8 cellular contexts compared by ENCODE assay signal in the genomic region with DNA sequence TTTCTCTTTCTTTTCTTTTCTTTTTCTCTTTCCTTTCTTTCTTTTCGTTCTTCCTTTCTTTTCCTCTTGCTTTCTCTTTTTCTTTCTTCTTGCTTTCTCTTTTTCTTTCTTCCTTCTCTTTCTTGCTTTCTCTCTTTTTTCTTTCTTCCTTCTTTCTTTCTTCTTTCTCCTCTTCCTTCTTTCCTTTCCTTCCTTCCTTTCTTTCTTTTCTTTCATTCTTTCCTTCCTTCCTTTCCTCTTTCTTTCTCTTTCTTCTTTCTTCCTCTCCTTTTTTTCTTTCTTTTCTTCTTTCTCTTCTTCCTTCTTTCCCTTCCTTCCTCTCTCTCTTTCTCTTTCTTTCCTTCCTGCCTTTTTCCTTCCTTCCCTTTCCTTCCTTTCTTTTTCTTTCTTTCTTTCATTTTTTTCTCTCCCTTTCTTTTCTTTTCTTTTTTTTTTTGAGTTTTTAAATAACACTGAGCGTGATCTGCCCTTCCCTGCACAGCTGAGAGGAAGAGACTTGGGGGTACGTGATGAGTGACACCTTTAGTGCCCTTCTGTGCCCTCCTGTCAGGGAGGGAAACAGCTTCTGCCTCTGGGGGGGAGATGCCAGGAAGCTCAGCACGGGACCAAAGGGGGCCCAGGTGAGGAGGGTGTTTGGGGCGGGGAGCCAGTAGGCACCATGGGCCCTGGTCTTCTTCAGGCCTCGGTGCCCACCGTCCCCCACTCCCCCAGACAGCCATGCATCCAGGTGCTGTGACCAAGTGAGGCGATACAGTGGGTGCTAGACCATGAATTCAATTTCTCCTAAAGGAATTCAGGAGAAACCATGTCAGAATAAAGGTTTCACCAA. TPM values are rescaled to one million over a fixed set of nuclear protein-coding genes. Genes with fewer than 3 reads are reported as not detected.
DNase-seq lines count a peak whose midpoint lies in the region; ATAC-seq and TF ChIP-seq lines count a peak whose summit lies in the region.

No MANE protein-coding gene starts in this region.

- H3K36me3 ChIP-seq in kidney epithelial cell (ENCODE audit: control insufficient read depth, insufficient read depth, low read length), result no peaks in the 10 kb centered on the region
- H3K36me3 ChIP-seq in stomach, result no peaks in the 10 kb centered on the region

- peaks cover 10% of the 10 kb centered on the region for H3K4me1 Mint-ChIP-seq in T-helper 1 cell treated with Interleukin-12 subunit alpha and Interleukin-12 subunit beta and Interleukin-4 antibody, amounts not matched to agents 30 μg/mL and 1 μg/mL, for 36 hours (ENCODE audit: low read depth)
- H3K4me1 Mint-ChIP-seq in activated CD8-positive, alpha-beta T cell treated with anti-CD3 and anti-CD28 coated beads, Interleukin-2, amount 10 ng/mL, durations not matched to agents 7 days and 5 days (ENCODE audit: low read depth), result peaks cover 21% of the 10 kb centered on the region

- no peak for TF ChIP-seq CTCF in kidney epithelial cell (IDR thresholded peaks at IDR 0.05; ENCODE audit: insufficient read depth, low read length, poor library complexity, severe bottlenecking)
- no peak for TF ChIP-seq CTCF in stomach (IDR thresholded peaks at IDR 0.05)

- 67 to 81% (median 75%) methylated on average over 8 of the region's 8 CpGs for WGBS in stomach, 5 donors

- peaks cover 6% of the 10 kb centered on the region for H3K27me3 Mint-ChIP-seq in T-helper 1 cell treated with Interleukin-12 subunit alpha and Interleukin-12 subunit beta and Interleukin-4 antibody, amounts not matched to agents 30 μg/mL and 1 μg/mL, for 36 hours (ENCODE audit: low read depth)
- peaks cover 2% of the 10 kb centered on the region for H3K27me3 Mint-ChIP-seq in activated CD8-positive, alpha-beta T cell treated with anti-CD3 and anti-CD28 coated beads, Interleukin-2, amount 10 ng/mL, durations not matched to agents 7 days and 5 days (ENCODE audit: low read depth)

- ATAC-seq in activated CD8-positive, alpha-beta T cell treated with anti-CD3 and anti-CD28 coated beads, Interleukin-2, amount 10 ng/mL, durations not matched to agents 7 days and 5 days, result no peak

- H3K4me3 ChIP-seq in kidney epithelial cell (ENCODE audit: low read depth, low read length), result peak overlapping the region; percentile 59
- H3K4me3 ChIP-seq in stomach, result peak overlapping the region; percentile 36 to 46 (median 38)

- TF ChIP-seq EP300 in stomach (IDR thresholded peaks at IDR 0.05), result no peak

- H3K9me3 ChIP-seq in stomach, result no peaks in the 10 kb centered on the region

- H3K27me3 ChIP-seq in kidney epithelial cell (ENCODE audit: control insufficient read depth, insufficient read depth, low read length) (no peaks in the 10 kb centered on the region), stomach (no peaks in the 10 kb centered on the region)

- peak overlapping the region; percentile 89 for H3K27ac Mint-ChIP-seq in T-helper 1 cell treated with Interleukin-12 subunit alpha and Interleukin-12 subunit beta and Interleukin-4 antibody, amounts not matched to agents 30 μg/mL and 1 μg/mL, for 36 hours
- peak overlapping the region; percentile 86 for H3K27ac Mint-ChIP-seq in activated CD8-positive, alpha-beta T cell treated with anti-CD3 and anti-CD28 coated beads, Interleukin-2, amount 10 ng/mL, durations not matched to agents 7 days and 5 days

- CTCF ChIA-PET in activated CD8-positive, alpha-beta T cell treated with anti-CD3 and anti-CD28 coated beads, Interleukin-2, amount 10 ng/mL, durations not matched to agents 7 days and 5 days (lab: Charles Lee), result interaction anchor here (0.6 to 1.5 kb wide), 26 partner anchors 8 to 1744 kb away, joined by 3 to 9 read pairs (median 3); no protein-coding TSS in a partner anchor

- H3K4me1 ChIP-seq in stomach, result peaks cover 5 to 28% (median 20%) of the 10 kb centered on the region in 4 donors

- H3K4me3 Mint-ChIP-seq in T-helper 1 cell treated with Interleukin-12 subunit alpha and Interleukin-12 subunit beta and Interleukin-4 antibody, amounts not matched to agents 30 μg/mL and 1 μg/mL, for 36 hours, result peak overlapping the region; percentile 85
- peak overlapping the region; percentile 71 for H3K4me3 Mint-ChIP-seq in activated CD8-positive, alpha-beta T cell treated with anti-CD3 and anti-CD28 coated beads, Interleukin-2, amount 10 ng/mL, durations not matched to agents 7 days and 5 days

- TF ChIP-seq POLR2A in stomach (IDR thresholded peaks at IDR 0.05), result no peak

- peak overlapping the region in 4 of 5 donors; percentile 13 to 70 (median 58) for H3K27ac ChIP-seq in stomach

- DNase-seq in T-helper 1 cell, result no peak
- DNase-seq in activated CD8-positive, alpha-beta T cell treated with anti-CD3 and anti-CD28 coated beads, Interleukin-2, amount 10 ng/mL, durations not matched to agents 7 days and 5 days, result no peak
- DNase-seq in kidney epithelial cell (ENCODE audit: low read depth), result no peak
- DNase-seq in stomach, result no peak
- DNase-seq in NCI-H748 treated with DMSO at 0.1 percent for 48 hours (lab: John Stamatoyannopoulos, UW), result no peak
- DNase-seq in inferior parietal cortex (ENCODE audit: extremely low spot score), result no peak
- no peak for DNase-seq in SW480 (ENCODE audit: low spot score)

- intact Hi-C loops in stomach (cut with DNase I; ENCODE audit: low total_unique reads), result loop anchor here (10.0 kb wide), 2 partner anchors 143 to 333 kb away; no protein-coding TSS in a partner anchor

- no peaks in the 10 kb centered on the region for H3K36me3 Mint-ChIP-seq in T-helper 1 cell treated with Interleukin-12 subunit alpha and Interleukin-12 subunit beta and Interleukin-4 antibody, amounts not matched to agents 30 μg/mL and 1 μg/mL, for 36 hours (ENCODE audit: low read depth)
- no peaks in the 10 kb centered on the region for H3K36me3 Mint-ChIP-seq in activated CD8-positive, alpha-beta T cell treated with anti-CD3 and anti-CD28 coated beads, Interleukin-2, amount 10 ng/mL, durations not matched to agents 7 days and 5 days (ENCODE audit: low read depth)

- POLR2A ChIA-PET in activated CD8-positive, alpha-beta T cell treated with anti-CD3 and anti-CD28 coated beads, Interleukin-2, amount 10 ng/mL, durations not matched to agents 7 days and 5 days (lab: Charles Lee), result interaction anchor here (0.6 to 3.3 kb wide), 2 partner anchors 36 to 142 kb away, joined by 3 to 14 read pairs; a partner anchor contains a TSS

- no peaks in the 10 kb centered on the region for H3K9me3 Mint-ChIP-seq in T-helper 1 cell treated with Interleukin-12 subunit alpha and Interleukin-12 subunit beta and Interleukin-4 antibody, amounts not matched to agents 30 μg/mL and 1 μg/mL, for 36 hours
- H3K9me3 Mint-ChIP-seq in activated CD8-positive, alpha-beta T cell treated with anti-CD3 and anti-CD28 coated beads, Interleukin-2, amount 10 ng/mL, durations not matched to agents 7 days and 5 days (ENCODE audit: insufficient read depth), result no peaks in the 10 kb centered on the region

RNA-seq across cellular contexts. Expression of a gene that starts 36.6 kb away (rescaled TPM):
- total RNA-seq in activated CD8-positive, alpha-beta T cell treated with anti-CD3 and anti-CD28 coated beads, Interleukin-2, amount 10 ng/mL, durations not matched to agents 7 days and 5 days, result 10 to 100 TPM; 27.6 to 30.2 TPM
- total RNA-seq in kidney epithelial cell, result 25.7 and 28.5 TPM in 2 replicates
- total RNA-seq in stomach, result 10 to 100 TPM; 19.6 to 44.3 (median 31.7) TPM
- polyA plus RNA-seq in stomach, result 10 to 100 TPM; 11.0 to 21.1 (median 11.4) TPM
